8 cellular contexts compared by ENCODE assay signal in genomic region chr11:60130496-60130895, GRCh38. TPM values are rescaled to one million over a fixed set of nuclear protein-coding genes. Genes with fewer than 3 reads are reported as not detected.
DNase-seq lines count a peak whose midpoint lies in the region; ATAC-seq, FAIRE-seq and TF ChIP-seq lines count a peak whose summit lies in the region.

No MANE protein-coding gene starts in this region.

- no peak overlapping the region for H3K4me3 Mint-ChIP-seq in osteocyte (ENCODE audit: unreplicated experiment)

- ATAC-seq in GM19043 (IDR thresholded peaks at IDR 0.05; ENCODE audit: low read depth, unreplicated experiment) (peak; percentile 63), HG03045 (IDR thresholded peaks at IDR 0.05; ENCODE audit: unreplicated experiment) (no peak), HG03280 (IDR thresholded peaks at IDR 0.05; ENCODE audit: unreplicated experiment) (no peak), HG02973 (IDR thresholded peaks at IDR 0.05; ENCODE audit: unreplicated experiment) (no peak)

- FAIRE-seq in endometrium (lab: Jason Lieb, UNC) = peak; percentile 85

- no peaks in the 10 kb centered on the region for H3K27me3 Mint-ChIP-seq in osteocyte (ENCODE audit: unreplicated experiment)

- H3K27ac Mint-ChIP-seq in osteocyte (ENCODE audit: unreplicated experiment) = no peak overlapping the region

- TF ChIP-seq CTCF in osteocyte (IDR thresholded peaks at IDR 0.05) = peak; percentile 20

- H3K4me1 Mint-ChIP-seq in osteocyte (ENCODE audit: unreplicated experiment) = no peaks in the 10 kb centered on the region

- H3K36me3 Mint-ChIP-seq in osteocyte (ENCODE audit: unreplicated experiment) = no peaks in the 10 kb centered on the region

- H3K9me3 Mint-ChIP-seq in osteocyte (ENCODE audit: unreplicated experiment) = peaks cover 5% of the 10 kb centered on the region

- DNase-seq in CD1c-positive myeloid dendritic cell (ENCODE audit: extremely low spot score) (peak; percentile 44), NOMO-1 treated with DMSO at 0.1 percent for 48 hours (lab: John Stamatoyannopoulos, UW; ENCODE audit: unreplicated experiment) (peak; percentile 66), osteocyte (ENCODE audit: extremely low spot score, unreplicated experiment) (no peak)

RNA-seq across cellular contexts. Expression of gene MS4A2, which starts 42.0 kb away (rescaled TPM):
- not detected in 2 replicates for total RNA-seq in osteocyte

RNA-seq across cellular contexts. Expression of gene MS4A6A, which starts 52.4 kb away (rescaled TPM):
- total RNA-seq in osteocyte = not detected in 2 replicates
